ENCODE assay signal across 26 cellular contexts in the genomic region with DNA sequence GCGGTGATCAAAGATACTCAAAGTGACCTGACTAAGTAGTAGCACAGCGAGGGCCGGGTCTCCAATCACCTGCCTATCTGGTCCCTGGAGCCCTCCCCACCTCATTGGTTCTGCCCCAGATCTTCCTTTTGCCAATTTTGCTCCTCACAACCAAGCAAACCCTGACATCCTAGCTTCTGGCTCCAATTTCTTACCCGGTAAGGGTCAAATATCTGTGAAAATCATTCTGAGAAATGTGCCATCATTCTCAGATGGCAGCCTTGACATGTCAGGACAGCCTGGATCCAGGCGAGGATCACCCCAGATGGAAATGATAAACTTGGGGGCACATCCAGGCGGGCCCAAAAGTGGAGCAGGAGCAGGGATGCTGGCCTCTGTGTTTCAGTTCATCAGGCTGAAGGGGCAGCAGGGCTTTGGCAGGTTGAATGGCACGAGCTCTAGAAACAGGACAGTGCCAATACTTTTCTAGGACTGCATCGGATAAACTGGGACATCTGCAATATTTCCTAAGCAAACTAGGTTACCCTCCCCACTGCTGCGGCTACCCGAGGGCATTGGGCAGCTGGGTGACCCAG.
"Had no signal": no experiment of that assay in that cellular context is flagged by ENCODE, and none has a peak within 500 bp of the region (broad histone marks: within the 10 kb centered on the region; RNA-seq: fewer than 3 reads in every experiment).

No MANE protein-coding gene starts in this region.

- H3K27me3 ChIP-seq: left lung, ovary, right atrium auricular region, tibial nerve, upper lobe of left lung had no signal

- H3K4me3 ChIP-seq: left lung, lower lobe of right lung, ovary, right atrium auricular region, right lobe of liver, smooth muscle cell, tibial nerve, upper lobe of left lung had no signal

- H3K9me3 Mint-ChIP-seq: stimulated activated memory B cell treated with anti-CD40 and anti-IgM and Interleukin-4, amounts not matched to agents 10 μg/mL and 1 μg/mL and 100 μg/mL, for 72 hours had no signal

- ATAC-seq: left colon; left lung; lower lobe of right lung; naive thymus-derived CD8-positive, alpha-beta T cell; right lobe of liver; stimulated activated memory B cell treated with anti-CD40 and anti-IgM and Interleukin-4, amounts not matched to agents 10 μg/mL and 1 μg/mL and 100 μg/mL, for 72 hours; stimulated activated naive CD8-positive, alpha-beta T cell treated with anti-CD3 and anti-CD28 coated beads, Interleukin-15, amount 100 ng/mL, for 72 hours had no signal

- DNase-seq: hypothalamus; immature natural killer cell; kidney; left colon; left lung; lower lobe of right lung; mammary epithelial cell; mesenchymal stem cell; naive thymus-derived CD8-positive, alpha-beta T cell; occipital lobe; ovary; right lobe of liver; stimulated activated CD4-positive, alpha-beta T cell treated with anti-CD3 and anti-CD28 coated beads, Interleukin-1b, Interleukin-23, amount 100 ng/mL, for 48 hours; stimulated activated CD4-positive, alpha-beta T cell treated with anti-CD3 and anti-CD28 coated beads, Interleukin-2, amount 100 ng/mL, for 48 hours; stimulated activated CD4-positive, alpha-beta T cell treated with anti-CD3 and anti-CD28 coated beads, Interleukin-4, amount 100 ng/mL, for 4 hours; stimulated activated CD8-positive, alpha-beta memory T cell treated with anti-CD3 and anti-CD28 coated beads, Interleukin-4, amount 100 ng/mL, for 48 hours; stimulated activated naive CD4-positive, alpha-beta T cell treated with Interleukin-2 at 50 U/mL for 16 hours; stimulated activated naive CD8-positive, alpha-beta T cell treated with anti-CD3 and anti-CD28 coated beads, Interleukin-15, amount 100 ng/mL, for 72 hours; upper lobe of left lung had no signal

- H3K27me3 Mint-ChIP-seq: stimulated activated memory B cell treated with anti-CD40 and anti-IgM and Interleukin-4, amounts not matched to agents 10 μg/mL and 1 μg/mL and 100 μg/mL, for 72 hours; stimulated activated naive CD8-positive, alpha-beta T cell treated with anti-CD3 and anti-CD28 coated beads, Interleukin-15, amount 100 ng/mL, for 72 hours had no signal

- H3K27ac ChIP-seq: left lung, lower lobe of right lung, ovary, right atrium auricular region, right lobe of liver, tibial nerve, upper lobe of left lung had no signal

- H3K4me3 Mint-ChIP-seq: immature natural killer cell; naive thymus-derived CD8-positive, alpha-beta T cell; nephron; neural crest cell; stimulated activated memory B cell treated with anti-CD40 and anti-IgM and Interleukin-4, amounts not matched to agents 10 μg/mL and 1 μg/mL and 100 μg/mL, for 72 hours; stimulated activated naive CD8-positive, alpha-beta T cell treated with anti-CD3 and anti-CD28 coated beads, Interleukin-15, amount 100 ng/mL, for 72 hours had no signal

- H3K27ac Mint-ChIP-seq: immature natural killer cell; naive thymus-derived CD8-positive, alpha-beta T cell; nephron; progenitor cell of endocrine pancreas; stimulated activated memory B cell treated with anti-CD40 and anti-IgM and Interleukin-4, amounts not matched to agents 10 μg/mL and 1 μg/mL and 100 μg/mL, for 72 hours had no signal

- H3K36me3 Mint-ChIP-seq: immature natural killer cell; naive thymus-derived CD8-positive, alpha-beta T cell; stimulated activated memory B cell treated with anti-CD40 and anti-IgM and Interleukin-4, amounts not matched to agents 10 μg/mL and 1 μg/mL and 100 μg/mL, for 72 hours had no signal

- H3K4me1 ChIP-seq: left lung, lower lobe of right lung, right atrium auricular region, right lobe of liver, upper lobe of left lung had no signal

- H3K4me2 ChIP-seq: smooth muscle cell had no signal

- H3K9me3 ChIP-seq: lower lobe of right lung, ovary, right atrium auricular region, right lobe of liver, upper lobe of left lung had no signal

- H3K4me1 Mint-ChIP-seq: immature natural killer cell; naive thymus-derived CD8-positive, alpha-beta T cell; neural crest cell; stimulated activated memory B cell treated with anti-CD40 and anti-IgM and Interleukin-4, amounts not matched to agents 10 μg/mL and 1 μg/mL and 100 μg/mL, for 72 hours; stimulated activated naive CD8-positive, alpha-beta T cell treated with anti-CD3 and anti-CD28 coated beads, Interleukin-15, amount 100 ng/mL, for 72 hours had no signal

- H3K36me3 ChIP-seq: left lung, lower lobe of right lung, ovary, right atrium auricular region, right lobe of liver, tibial nerve, upper lobe of left lung had no signal
